In genomic region chr12:111034148-111034910, GRCh38 we compare ENCODE assay signal across 8 cellular contexts. TPM values are rescaled to one million over a fixed set of nuclear protein-coding genes. Genes with fewer than 3 reads are reported as not detected.
DNase-seq lines count a peak whose midpoint lies in the region; ATAC-seq, FAIRE-seq and TF ChIP-seq lines count a peak whose summit lies in the region.

Gene CUX2, plus strand, starts transcription at chr12:111034165.

- no peak within 1 kb of the TSS for H3K27ac ChIP-seq in suprapubic skin
- H3K27ac ChIP-seq in kidney (ENCODE audit: low read depth in 2 of 2, low read length in 2 of 2): no peak within 1 kb of the TSS

- H3K9me3 Mint-ChIP-seq in activated naive CD4-positive, alpha-beta T cell treated with anti-CD3 and anti-CD28 coated beads for 36 hours: no peaks in the 10 kb centered on the region
- H3K9me3 Mint-ChIP-seq in activated B cell treated with CpG ODN at 0.5 μM for 24 hours: no peaks in the 10 kb centered on the region

- no peak for FAIRE-seq in kidney (lab: Jason Lieb, UNC)

- no peak for TF ChIP-seq EP300 in suprapubic skin (IDR thresholded peaks at IDR 0.05)

- H3K27ac Mint-ChIP-seq in activated naive CD4-positive, alpha-beta T cell treated with anti-CD3 and anti-CD28 coated beads for 36 hours: no peak within 1 kb of the TSS
- no peak within 1 kb of the TSS for H3K27ac Mint-ChIP-seq in activated B cell treated with CpG ODN at 0.5 μM for 24 hours

- peak within 1 kb of the TSS; percentile 70 for H3K4me3 Mint-ChIP-seq in activated naive CD4-positive, alpha-beta T cell treated with anti-CD3 and anti-CD28 coated beads for 36 hours
- H3K4me3 Mint-ChIP-seq in activated B cell treated with CpG ODN at 0.5 μM for 24 hours: peak within 1 kb of the TSS; percentile 39

- peaks cover 49% of the 10 kb centered on the region for H3K27me3 Mint-ChIP-seq in activated naive CD4-positive, alpha-beta T cell treated with anti-CD3 and anti-CD28 coated beads for 36 hours (ENCODE audit: low read depth)
- peaks cover 69% of the 10 kb centered on the region for H3K27me3 Mint-ChIP-seq in activated B cell treated with CpG ODN at 0.5 μM for 24 hours

- H3K36me3 Mint-ChIP-seq in activated naive CD4-positive, alpha-beta T cell treated with anti-CD3 and anti-CD28 coated beads for 36 hours (ENCODE audit: low read depth): no peaks in the 10 kb centered on the region
- H3K36me3 Mint-ChIP-seq in activated B cell treated with CpG ODN at 0.5 μM for 24 hours (ENCODE audit: low read depth): no peaks in the 10 kb centered on the region

- 2% methylated on average over 20 of the region's 102 CpGs for WGBS in suprapubic skin

- ATAC-seq in activated B cell treated with CpG ODN at 0.5 μM for 24 hours (ENCODE audit: low read depth) (no peak), GM19397 (IDR thresholded peaks at IDR 0.05; ENCODE audit: unreplicated experiment) (no peak)

- H3K27me3 ChIP-seq in iPS-15b (ENCODE audit: control insufficient read depth, insufficient read depth, low read length) (peaks cover 37% of the 10 kb centered on the region), suprapubic skin (peaks cover 97% of the 10 kb centered on the region)

- no peak for DNase-seq in activated naive CD4-positive, alpha-beta T cell treated with anti-CD3 and anti-CD28 coated beads for 36 hours
- DNase-seq in activated naive CD4-positive, alpha-beta T cell treated with Interleukin-2 at 50 U/mL for 16 hours: no peak
- no peak for DNase-seq in activated B cell treated with CpG ODN at 0.5 μM for 24 hours
- no peak for DNase-seq in suprapubic skin (ENCODE audit: low spot score in 2 of 2)
- no peak for DNase-seq in NCI-H1092 treated with DMSO at 0.1 percent for 48 hours (lab: John Stamatoyannopoulos, UW)
- DNase-seq in kidney: no peak

- TF ChIP-seq CTCF in activated B cell treated with CpG ODN at 0.5 μM for 24 hours (IDR thresholded peaks at IDR 0.05): no peak
- no peak for TF ChIP-seq CTCF in suprapubic skin (IDR thresholded peaks at IDR 0.05)
- TF ChIP-seq CTCF in kidney (IDR thresholded peaks at IDR 0.05; ENCODE audit: borderline replicate concordance, extremely low read depth, insufficient read depth): no peak

- H3K4me1 ChIP-seq in iPS-15b (ENCODE audit: control insufficient read depth, insufficient read depth, low read length) (peaks cover 5% of the 10 kb centered on the region), suprapubic skin (peaks cover 28% of the 10 kb centered on the region), kidney (ENCODE audit: control insufficient read depth in 1 of 2, insufficient read depth in 1 of 2, low read depth in 1 of 2, low read length in 2 of 2) (no peaks in the 10 kb centered on the region)

- H3K9ac ChIP-seq in iPS-15b (ENCODE audit: low read depth, low read length) (peak within 1 kb of the TSS; percentile 37), kidney (ENCODE audit: low read length in 2 of 2) (no peak within 1 kb of the TSS)

- POLR2A ChIA-PET in activated B cell treated with CpG ODN at 0.5 μM for 24 hours (lab: Charles Lee): interaction anchor here (0.5 kb wide), 1 partner anchor 431 kb away, joined by 4 read pairs; no protein-coding TSS in a partner anchor

- H3K36me3 ChIP-seq in iPS-15b (ENCODE audit: control insufficient read depth, insufficient read depth, low read length) (no peaks in the 10 kb centered on the region), suprapubic skin (no peaks in the 10 kb centered on the region), kidney (ENCODE audit: control insufficient read depth in 1 of 2, insufficient read depth in 2 of 2, low read length in 2 of 2) (no peaks in the 10 kb centered on the region)

- no peaks in the 10 kb centered on the region for H3K9me3 ChIP-seq in iPS-15b (ENCODE audit: control insufficient read depth, insufficient read depth, low read length)
- no peaks in the 10 kb centered on the region for H3K9me3 ChIP-seq in suprapubic skin
- no peaks in the 10 kb centered on the region for H3K9me3 ChIP-seq in kidney (ENCODE audit: control insufficient read depth in 1 of 2, low read length in 2 of 2)

- CTCF ChIA-PET in activated naive CD4-positive, alpha-beta T cell treated with anti-CD3 and anti-CD28 coated beads for 36 hours (lab: Charles Lee): interaction anchor here (1.0 kb wide), 1 partner anchor 32 kb away, joined by 4 read pairs; no protein-coding TSS in a partner anchor
- CTCF ChIA-PET in activated B cell treated with CpG ODN at 0.5 μM for 24 hours (lab: Charles Lee): no interaction called here

- TF ChIP-seq POLR2A in suprapubic skin (IDR thresholded peaks at IDR 0.05): no peak

- peak within 1 kb of the TSS; percentile 83 for H3K4me3 ChIP-seq in iPS-15b (ENCODE audit: low read depth, low read length)
- H3K4me3 ChIP-seq in suprapubic skin: peak within 1 kb of the TSS; percentile 41
- no peak within 1 kb of the TSS for H3K4me3 ChIP-seq in kidney (ENCODE audit: low read length in 2 of 2)

- intact Hi-C loops in activated naive CD4-positive, alpha-beta T cell treated with anti-CD3 and anti-CD28 coated beads for 36 hours (cut with micrococcal nuclease): no loop called here
- intact Hi-C loops in activated B cell treated with CpG ODN at 0.5 μM for 24 hours (cut with micrococcal nuclease): no loop called here
- intact Hi-C loops in kidney (cut with DNase I): no loop called here

- H3K4me1 Mint-ChIP-seq in activated naive CD4-positive, alpha-beta T cell treated with anti-CD3 and anti-CD28 coated beads for 36 hours (ENCODE audit: low read depth): peaks cover 21% of the 10 kb centered on the region
- H3K4me1 Mint-ChIP-seq in activated B cell treated with CpG ODN at 0.5 μM for 24 hours: peaks cover 26% of the 10 kb centered on the region

RNA-seq across cellular contexts. Expression of gene CUX2, which starts in this region (rescaled TPM):
- under 1 TPM in 1 of 2 experiments, not detected in 1; 0.10 TPM for total RNA-seq in activated naive CD4-positive, alpha-beta T cell treated with anti-CD3 and anti-CD28 coated beads for 36 hours
- total RNA-seq in activated B cell treated with CpG ODN at 0.5 μM for 24 hours: not detected in 2 replicates
- total RNA-seq in suprapubic skin: 1 to 10 TPM in 1 of 4 donors, under 1 TPM in 2, not detected in 1; 0.23 to 1.7 (median 0.47) TPM
- total RNA-seq in kidney: 0.06 TPM
- polyA plus RNA-seq in kidney (ENCODE audit: insufficient read depth, low read depth, low replicate concordance): not detected

Comparison
In these comparisons a context has a peak if more than half of its experiments do, and no peak if none do; other contexts are left out.
1. H3K4me3 ChIP-seq: peak in iPS-15b (single experiment) and suprapubic skin (single experiment); none in kidney (0 of 2).